Comparison of ENCODE assay signal across 29 cellular contexts in genomic region chr12:68537571-68537970, GRCh38.
"Had no signal": no experiment of that assay in that cellular context is flagged by ENCODE, and none has a peak within 500 bp of the region (broad histone marks: within the 10 kb centered on the region; RNA-seq: fewer than 3 reads in every experiment).

No MANE protein-coding gene starts in this region.

- H3K36me3 ChIP-seq: colonic mucosa, gastrocnemius medialis, right lobe of liver, thoracic aorta, tibial nerve, upper lobe of left lung had no signal

- H3K9me3 ChIP-seq: colonic mucosa, gastrocnemius medialis, mucosa of descending colon, right lobe of liver, thoracic aorta, upper lobe of left lung had no signal

- H3K27ac Mint-ChIP-seq: dendritic cell treated with granulocyte-macrophage colony-stimulating factor and Interleukin-4, amounts not matched to agents 40 ng/mL and 50 ng/mL, for 4 days; endodermal cell; memory B cell; mesothelial cell of epicardium; naive B cell; progenitor cell of endocrine pancreas; stimulated activated naive B cell treated with anti-CD40 and anti-IgM and Interleukin-4, amounts not matched to agents 10 μg/mL and 1 μg/mL and 100 μg/mL, for 72 hours; stimulated activated naive CD8-positive, alpha-beta T cell treated with anti-CD3 and anti-CD28 coated beads, Interleukin-15, Interleukin-2, amounts not matched to agents 100 ng/mL and 50 ng/mL, for 24 hours had no signal

- FAIRE-seq: kidney, small intestine, urothelium cell line had no signal

- H3K27ac ChIP-seq: colonic mucosa, epithelial cell of prostate, gastrocnemius medialis, parathyroid adenoma, right lobe of liver, upper lobe of left lung had no signal

- H3K27me3 ChIP-seq: colonic mucosa, gastrocnemius medialis, right lobe of liver, tibial nerve, upper lobe of left lung had no signal

- DNase-seq: colonic mucosa; effector CD8-positive, alpha-beta T cell; endodermal cell; foreskin fibroblast; gastrocnemius medialis; head of caudate nucleus; kidney; mucosa of descending colon; naive B cell; right lobe of liver; small intestine; stimulated activated CD4-positive, alpha-beta T cell treated with anti-CD3 and anti-CD28 coated beads, Interleukin-15, amount 100 ng/mL, for 24 hours; stimulated activated CD4-positive, alpha-beta T cell treated with anti-CD3 and anti-CD28 coated beads, Interleukin-2, amount 100 ng/mL, for 48 hours; stimulated activated naive B cell treated with anti-CD40 and anti-IgM and Interleukin-4, amounts not matched to agents 10 μg/mL and 1 μg/mL and 100 μg/mL, for 72 hours; upper lobe of left lung had no signal

- H3K9me3 Mint-ChIP-seq: stimulated activated naive CD8-positive, alpha-beta T cell treated with anti-CD3 and anti-CD28 coated beads, Interleukin-15, Interleukin-2, amounts not matched to agents 100 ng/mL and 50 ng/mL, for 24 hours had no signal

- H3K79me2 ChIP-seq: parathyroid adenoma had no signal

- H3K9ac ChIP-seq: parathyroid adenoma had no signal

- H3K27me3 Mint-ChIP-seq: dendritic cell treated with granulocyte-macrophage colony-stimulating factor and Interleukin-4, amounts not matched to agents 40 ng/mL and 50 ng/mL, for 4 days; naive B cell; progenitor cell of endocrine pancreas; stimulated activated naive B cell treated with anti-CD40 and anti-IgM and Interleukin-4, amounts not matched to agents 10 μg/mL and 1 μg/mL and 100 μg/mL, for 72 hours; stimulated activated naive CD8-positive, alpha-beta T cell treated with anti-CD3 and anti-CD28 coated beads, Interleukin-15, Interleukin-2, amounts not matched to agents 100 ng/mL and 50 ng/mL, for 24 hours had no signal

- H3K4me1 ChIP-seq: colonic mucosa had no signal

- ATAC-seq: esophagus mucosa; gastrocnemius medialis; left lobe of liver; mucosa of descending colon; right lobe of liver; stimulated activated naive B cell treated with anti-CD40 and anti-IgM and Interleukin-4, amounts not matched to agents 10 μg/mL and 1 μg/mL and 100 μg/mL, for 72 hours had no signal

- H3K4me1 Mint-ChIP-seq: endodermal cell, memory B cell had no signal

- H3K4me3 ChIP-seq: colonic mucosa, gastrocnemius medialis, lung, mucosa of descending colon, right lobe of liver, thoracic aorta, tibial nerve, upper lobe of left lung had no signal

- H3K4me3 Mint-ChIP-seq: dendritic cell treated with granulocyte-macrophage colony-stimulating factor and Interleukin-4, amounts not matched to agents 40 ng/mL and 50 ng/mL, for 4 days; endodermal cell; memory B cell; mesothelial cell of epicardium; neural crest cell; stimulated activated naive B cell treated with anti-CD40 and anti-IgM and Interleukin-4, amounts not matched to agents 10 μg/mL and 1 μg/mL and 100 μg/mL, for 72 hours had no signal
